ENCODE assay signal across 11 cellular contexts in genomic region chr3:25863560-25863959, GRCh38.
DNase-seq lines count a peak whose midpoint lies in the region; ATAC-seq, FAIRE-seq and TF ChIP-seq lines count a peak whose summit lies in the region.
"Had no signal": no experiment of that assay in that cellular context is flagged by ENCODE, and none has a peak within 500 bp of the region (broad histone marks: within the 10 kb centered on the region; RNA-seq: fewer than 3 reads in every experiment).

No MANE protein-coding gene starts in this region.

- peak; percentile 24 for ATAC-seq in GM19463 (IDR thresholded peaks at IDR 0.05; ENCODE audit: unreplicated experiment)
- ATAC-seq in HG03521 (IDR thresholded peaks at IDR 0.05; ENCODE audit: unreplicated experiment) = peak; percentile 38
- ATAC-seq in HG03460 (IDR thresholded peaks at IDR 0.05; ENCODE audit: unreplicated experiment) = no peak
- ATAC-seq: CD8-positive, alpha-beta T cell; lower lobe of right lung had no signal

- no peak overlapping the region for H3K23ac ChIP-seq in mesenchymal stem cell (ENCODE audit: low read length in 2 of 2)

- no peaks in the 10 kb centered on the region for H3K4me1 ChIP-seq in BE2C
- no peaks in the 10 kb centered on the region for H3K4me1 ChIP-seq in mesenchymal stem cell (ENCODE audit: control insufficient read depth, insufficient read depth, low read depth, low read length)
- H3K4me1 ChIP-seq: lower lobe of right lung had no signal

- H4K8ac ChIP-seq in mesenchymal stem cell (ENCODE audit: low read length) = no peak overlapping the region

- H3K9ac ChIP-seq in mesenchymal stem cell (ENCODE audit: low read length) = no peak overlapping the region

- no peak overlapping the region for H3K18ac ChIP-seq in mesenchymal stem cell (ENCODE audit: low read depth in 1 of 2, low read length in 2 of 2)

- no peak overlapping the region for H2BK15ac ChIP-seq in mesenchymal stem cell (ENCODE audit: low read depth, poor library complexity, severe bottlenecking)

- no peak overlapping the region for H2BK120ac ChIP-seq in mesenchymal stem cell (ENCODE audit: low read depth, low read length)

- H2AFZ ChIP-seq in mesenchymal stem cell (ENCODE audit: low read depth, low read length) = no peak overlapping the region

- peak; percentile 20 for TF ChIP-seq CTCF in BE2C (IDR thresholded peaks at IDR 0.05; ENCODE audit: low read depth, low read length)
- peak; percentile 5 for TF ChIP-seq CTCF in bronchial epithelial cell (IDR thresholded peaks at IDR 0.05; ENCODE audit: insufficient read depth, low read length, severe bottlenecking)

- no peak overlapping the region for H2BK12ac ChIP-seq in mesenchymal stem cell (ENCODE audit: low read length in 2 of 2)

- H3K27me3 ChIP-seq in BE2C = no peaks in the 10 kb centered on the region
- H3K27me3 ChIP-seq in bronchial epithelial cell (ENCODE audit: control insufficient read depth, insufficient read depth, low read length) = no peaks in the 10 kb centered on the region
- no peaks in the 10 kb centered on the region for H3K27me3 ChIP-seq in mesenchymal stem cell (ENCODE audit: control insufficient read depth in 1 of 2, insufficient read depth in 1 of 2, low read length in 2 of 2)

- no peak overlapping the region for H3K4ac ChIP-seq in mesenchymal stem cell (ENCODE audit: low read depth in 1 of 2, low read length in 2 of 2)

- no peak overlapping the region for H3K14ac ChIP-seq in mesenchymal stem cell (ENCODE audit: low read length in 2 of 2)

- no peak for FAIRE-seq in bronchial epithelial cell (lab: Jason Lieb, UNC)

- H3K36me3 ChIP-seq in BE2C (no peaks in the 10 kb centered on the region), bronchial epithelial cell (ENCODE audit: control insufficient read depth, insufficient read depth, low read length) (no peaks in the 10 kb centered on the region), mesenchymal stem cell (ENCODE audit: control insufficient read depth in 1 of 2, insufficient read depth in 2 of 2, low read depth in 1 of 2, low read length in 2 of 2) (no peaks in the 10 kb centered on the region)
- H3K36me3 ChIP-seq: lower lobe of right lung had no signal

- no peak overlapping the region for H4K91ac ChIP-seq in mesenchymal stem cell (ENCODE audit: low read length)

- H3K79me1 ChIP-seq in mesenchymal stem cell (replicated peaks; ENCODE audit: low read length, poor library complexity, severe bottlenecking) = no peaks in the 10 kb centered on the region

- H2AK5ac ChIP-seq in mesenchymal stem cell (ENCODE audit: low read length, severe bottlenecking) = no peak overlapping the region

- H3K4me2 ChIP-seq in mesenchymal stem cell (ENCODE audit: low read length, poor library complexity, severe bottlenecking) = no peak overlapping the region

- H3K9me3 ChIP-seq in BE2C = no peaks in the 10 kb centered on the region
- no peaks in the 10 kb centered on the region for H3K9me3 ChIP-seq in mesenchymal stem cell (ENCODE audit: control insufficient read depth, low read length)
- H3K9me3 ChIP-seq: lower lobe of right lung had no signal

- DNase-seq in BE2C (no peak), bronchial epithelial cell (ENCODE audit: low read depth) (no peak), NOMO-1 (lab: John Stamatoyannopoulos, UW; ENCODE audit: unreplicated experiment in 2 of 2) (no peak), mesenchymal stem cell (no peak), iPS-NIHi11 (ENCODE audit: low spot score) (no peak)
- DNase-seq: CD8-positive, alpha-beta T cell; lower lobe of right lung; NCI-H1048 had no signal

- H2BK5ac ChIP-seq in mesenchymal stem cell (ENCODE audit: low read depth, low read length, poor library complexity, severe bottlenecking) = no peak overlapping the region

- no peak overlapping the region for H3K27ac ChIP-seq in mesenchymal stem cell (ENCODE audit: low read length, poor library complexity, severe bottlenecking)
- H3K27ac ChIP-seq: lower lobe of right lung had no signal

- H3K4me3 ChIP-seq in BE2C (ENCODE audit: low read depth, low read length) (no peak overlapping the region), bronchial epithelial cell (ENCODE audit: low read depth, low read length) (no peak overlapping the region), mesenchymal stem cell (ENCODE audit: insufficient read depth in 1 of 2, low read depth in 1 of 2, low read length in 2 of 2) (no peak overlapping the region)
- H3K4me3 ChIP-seq: lower lobe of right lung had no signal
